ENCODE assay signal across 27 cellular contexts in genomic region chr3:89368846-89369245, GRCh38.
"Had no signal": no experiment of that assay in that cellular context is flagged by ENCODE, and none has a peak within 500 bp of the region (broad histone marks: within the 10 kb centered on the region; RNA-seq: fewer than 3 reads in every experiment).

No MANE protein-coding gene starts in this region.

- H3K36me3 Mint-ChIP-seq: activated CD8-positive, alpha-beta memory T cell treated with anti-CD3 and anti-CD28 coated beads, Interleukin-2, amount 10 ng/mL, durations not matched to agents 7 days and 5 days; activated naive CD4-positive, alpha-beta T cell treated with anti-CD3 and anti-CD28 coated beads, Interleukin-2, amount 50 U/mL, for 24 hours had no signal

- H3K4me1 ChIP-seq: body of pancreas, Peyer's patch had no signal

- H3K4me3 ChIP-seq: body of pancreas, cardiac muscle cell, MG63, Peyer's patch had no signal

- DNase-seq: activated CD4-positive, alpha-beta T cell treated with anti-CD3 and anti-CD28 coated beads for 48 hours; activated CD4-positive, alpha-beta T cell treated with anti-CD3 and anti-CD28 coated beads, Interleukin-2, amount 50 U/mL, for 4 hours; activated CD4-positive, CD25-positive, alpha-beta regulatory T cell treated with anti-CD3 and anti-CD28 coated beads, Interleukin-2, amount 50 U/mL, for 72 hours; activated CD8-positive, alpha-beta memory T cell treated with anti-CD3 and anti-CD28 coated beads, Interleukin-2, amount 10 ng/mL, durations not matched to agents 7 days and 5 days; activated effector memory CD4-positive, alpha-beta T cell treated with Interleukin-2 at 50 U/mL for 16 hours; activated naive CD4-positive, alpha-beta T cell; activated T-cell treated with anti-CD3 and anti-CD28 coated beads, Interleukin-2, amount 50 U/mL, for 24 hours; aorta; body of pancreas; KG1; MG63; MV-4-11; NCI-H1092 treated with DMSO at 0.1 percent for 48 hours; NCI-H1417 treated with DMSO at 0.1 percent for 48 hours; NCI-H1694; NCI-H2029; NCI-H510A treated with DMSO at 0.1 percent for 48 hours; NCI-H69; NK-92 treated with Interleukin-12 subunit alpha and Interleukin-12 subunit beta, amount 100 ng/mL, for 24 hours; OCI-M1; Peyer's patch; SHP77 treated with DMSO at 0.1 percent for 48 hours had no signal

- H3K27ac Mint-ChIP-seq: activated CD8-positive, alpha-beta memory T cell treated with anti-CD3 and anti-CD28 coated beads, Interleukin-2, amount 10 ng/mL, durations not matched to agents 7 days and 5 days; activated naive CD4-positive, alpha-beta T cell treated with anti-CD3 and anti-CD28 coated beads, Interleukin-2, amount 50 U/mL, for 24 hours; activated T-cell treated with anti-CD3 and anti-CD28 coated beads, Interleukin-2, amount 50 U/mL, for 24 hours; activated T-helper 1 cell treated with anti-CD3 and anti-CD28 coated beads, Interleukin-12 subunit alpha, Interleukin-12 subunit beta, Interleukin-2, Interleukin-4 antibody, amounts not matched to agents 30 ng/mL and 10 ng/mL and 1 ng/mL, durations not matched to agents 14 hours and 24 hours and 36 hours; T-helper 1 cell treated with Interleukin-12 subunit alpha and Interleukin-12 subunit beta and Interleukin-4 antibody, amounts not matched to agents 30 μg/mL and 1 μg/mL, for 36 hours; WTC11 had no signal

- ATAC-seq: activated CD8-positive, alpha-beta memory T cell treated with anti-CD3 and anti-CD28 coated beads, Interleukin-2, amount 10 ng/mL, durations not matched to agents 7 days and 5 days; body of pancreas; WTC11 had no signal

- H3K9me3 ChIP-seq: body of pancreas, Peyer's patch had no signal

- H3K27me3 ChIP-seq: body of pancreas, cardiac muscle cell, MG63, Peyer's patch had no signal

- H3K9me3 Mint-ChIP-seq: activated naive CD4-positive, alpha-beta T cell treated with anti-CD3 and anti-CD28 coated beads, Interleukin-2, amount 50 U/mL, for 24 hours had no signal

- H3K4me1 Mint-ChIP-seq: activated CD8-positive, alpha-beta memory T cell treated with anti-CD3 and anti-CD28 coated beads, Interleukin-2, amount 10 ng/mL, durations not matched to agents 7 days and 5 days; activated naive CD4-positive, alpha-beta T cell treated with anti-CD3 and anti-CD28 coated beads, Interleukin-2, amount 50 U/mL, for 24 hours had no signal

- H3K36me3 ChIP-seq: cardiac muscle cell, MG63, Peyer's patch had no signal

- H3K27ac ChIP-seq: body of pancreas, cardiac muscle cell, Peyer's patch had no signal

- H3K4me3 Mint-ChIP-seq: activated CD8-positive, alpha-beta memory T cell treated with anti-CD3 and anti-CD28 coated beads, Interleukin-2, amount 10 ng/mL, durations not matched to agents 7 days and 5 days; activated naive CD4-positive, alpha-beta T cell treated with anti-CD3 and anti-CD28 coated beads, Interleukin-2, amount 50 U/mL, for 24 hours; activated T-cell treated with anti-CD3 and anti-CD28 coated beads, Interleukin-2, amount 50 U/mL, for 24 hours; activated T-helper 1 cell treated with anti-CD3 and anti-CD28 coated beads, Interleukin-12 subunit alpha, Interleukin-12 subunit beta, Interleukin-2, Interleukin-4 antibody, amounts not matched to agents 30 ng/mL and 10 ng/mL and 1 ng/mL, durations not matched to agents 14 hours and 24 hours and 36 hours; T-helper 1 cell treated with Interleukin-12 subunit alpha and Interleukin-12 subunit beta and Interleukin-4 antibody, amounts not matched to agents 30 μg/mL and 1 μg/mL, for 36 hours; WTC11 had no signal

- H3K27me3 Mint-ChIP-seq: activated CD8-positive, alpha-beta memory T cell treated with anti-CD3 and anti-CD28 coated beads, Interleukin-2, amount 10 ng/mL, durations not matched to agents 7 days and 5 days; activated naive CD4-positive, alpha-beta T cell treated with anti-CD3 and anti-CD28 coated beads, Interleukin-2, amount 50 U/mL, for 24 hours; activated T-cell treated with anti-CD3 and anti-CD28 coated beads, Interleukin-2, amount 50 U/mL, for 24 hours had no signal
